In the genomic region with DNA sequence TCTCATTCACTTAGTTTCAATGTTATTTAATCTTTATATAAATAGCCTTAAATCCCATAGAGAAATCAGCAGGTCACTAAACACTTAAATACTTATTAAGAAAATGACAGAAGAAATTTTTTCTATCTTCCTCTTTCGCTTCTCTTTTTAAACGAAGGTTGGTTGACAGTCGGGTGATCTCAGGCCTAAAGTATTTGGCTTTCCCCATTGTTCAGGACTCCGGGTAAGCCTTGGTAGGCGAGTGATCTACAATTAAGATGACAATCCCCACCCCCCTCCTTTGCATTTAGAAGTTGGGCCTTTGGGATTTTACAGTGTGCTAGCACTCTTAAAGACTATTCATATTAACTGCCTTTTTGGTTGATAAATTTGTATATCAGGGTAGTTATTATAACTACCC, we compare ENCODE assay signal across 8 cellular contexts. TPM values are rescaled to one million over a fixed set of nuclear protein-coding genes. Genes with fewer than 3 reads are reported as not detected.
DNase-seq lines count a peak whose midpoint lies in the region; ATAC-seq and TF ChIP-seq lines count a peak whose summit lies in the region.

No MANE protein-coding gene starts in this region.

- H3K36me3 Mint-ChIP-seq in activated B cell treated with CpG ODN at 0.5 μM for 24 hours (ENCODE audit: low read depth): no peaks in the 10 kb centered on the region
- H3K36me3 Mint-ChIP-seq in activated T-cell treated with anti-CD3 and anti-CD28 coated beads, Interleukin-2, amount 50 U/mL, for 24 hours (ENCODE audit: low read depth): no peaks in the 10 kb centered on the region

- H3K23ac ChIP-seq in mesenchymal stem cell (ENCODE audit: low read length in 2 of 2): no peak overlapping the region

- peak overlapping the region; percentile 84 for H3K27ac ChIP-seq in mesenchymal stem cell (ENCODE audit: low read length, poor library complexity, severe bottlenecking)

- peak overlapping the region; percentile 63 for H3K27ac Mint-ChIP-seq in activated B cell treated with CpG ODN at 0.5 μM for 24 hours
- H3K27ac Mint-ChIP-seq in activated T-cell treated with anti-CD3 and anti-CD28 coated beads, Interleukin-2, amount 50 U/mL, for 24 hours: no peak overlapping the region

- no peak overlapping the region for H3K4ac ChIP-seq in mesenchymal stem cell (ENCODE audit: low read depth in 1 of 2, low read length in 2 of 2)

- no peaks in the 10 kb centered on the region for H3K36me3 ChIP-seq in mesenchymal stem cell (ENCODE audit: control insufficient read depth in 1 of 2, insufficient read depth in 2 of 2, low read depth in 1 of 2, low read length in 2 of 2)

- H2BK15ac ChIP-seq in mesenchymal stem cell (ENCODE audit: low read depth, poor library complexity, severe bottlenecking): no peak overlapping the region

- no CpG with 5 or more reads among the region's 5 CpGs for WGBS in mesenchymal stem cell

- CTCF ChIA-PET in activated B cell treated with CpG ODN at 0.5 μM for 24 hours (lab: Charles Lee): interaction anchor here (1.6 kb wide), 1 partner anchor 46 kb away, joined by 4 read pairs; no protein-coding TSS in a partner anchor

- TF ChIP-seq CTCF in activated B cell treated with CpG ODN at 0.5 μM for 24 hours (IDR thresholded peaks at IDR 0.05): no peak

- POLR2A ChIA-PET in activated B cell treated with CpG ODN at 0.5 μM for 24 hours (lab: Charles Lee): no interaction called here

- H3K18ac ChIP-seq in mesenchymal stem cell (ENCODE audit: low read depth in 1 of 2, low read length in 2 of 2): no peak overlapping the region

- peaks cover 23% of the 10 kb centered on the region for H3K4me1 Mint-ChIP-seq in activated B cell treated with CpG ODN at 0.5 μM for 24 hours
- no peaks in the 10 kb centered on the region for H3K4me1 Mint-ChIP-seq in activated T-cell treated with anti-CD3 and anti-CD28 coated beads, Interleukin-2, amount 50 U/mL, for 24 hours (ENCODE audit: low read depth)

- ATAC-seq in GM18909 (IDR thresholded peaks at IDR 0.05; ENCODE audit: poor library complexity, unreplicated experiment): peak; percentile 84
- peak; percentile 89 for ATAC-seq in HG03354 (IDR thresholded peaks at IDR 0.05; ENCODE audit: poor library complexity, severe bottlenecking, unreplicated experiment)
- peak; percentile 97 for ATAC-seq in activated B cell treated with CpG ODN at 0.5 μM for 24 hours (ENCODE audit: low read depth)

- intact Hi-C loops in activated B cell treated with CpG ODN at 0.5 μM for 24 hours (cut with micrococcal nuclease): loop anchor here (1.0 kb wide), 3 partner anchors 19 to 69 kb away; no protein-coding TSS in a partner anchor

- no peak overlapping the region for H2AK5ac ChIP-seq in mesenchymal stem cell (ENCODE audit: low read length, severe bottlenecking)

- no peak overlapping the region for H3K14ac ChIP-seq in mesenchymal stem cell (ENCODE audit: low read length in 2 of 2)

- H3K4me3 ChIP-seq in mesenchymal stem cell (ENCODE audit: insufficient read depth in 1 of 2, low read depth in 1 of 2, low read length in 2 of 2): no peak overlapping the region

- H2BK5ac ChIP-seq in mesenchymal stem cell (ENCODE audit: low read depth, low read length, poor library complexity, severe bottlenecking): no peak overlapping the region

- H4K8ac ChIP-seq in mesenchymal stem cell (ENCODE audit: low read length): no peak overlapping the region

- no peak overlapping the region for H3K4me3 Mint-ChIP-seq in activated B cell treated with CpG ODN at 0.5 μM for 24 hours
- no peak overlapping the region for H3K4me3 Mint-ChIP-seq in activated T-cell treated with anti-CD3 and anti-CD28 coated beads, Interleukin-2, amount 50 U/mL, for 24 hours

- H3K27me3 ChIP-seq in mesenchymal stem cell (ENCODE audit: control insufficient read depth in 1 of 2, insufficient read depth in 1 of 2, low read length in 2 of 2): no peaks in the 10 kb centered on the region

- peak overlapping the region; percentile 57 for H3K9ac ChIP-seq in mesenchymal stem cell (ENCODE audit: low read length)

- DNase-seq in activated B cell treated with CpG ODN at 0.5 μM for 24 hours (no peak), mesenchymal stem cell (peak; percentile 76), middle frontal gyrus (ENCODE audit: extremely low spot score, low spot score) (no peak), HuH-7 (ENCODE audit: low spot score) (no peak)
- no peak for DNase-seq in activated T-cell treated with anti-CD3 and anti-CD28 coated beads, Interleukin-2, amount 50 U/mL, for 24 hours
- DNase-seq in effector CD4-positive, alpha-beta T cell: no peak

- no peak overlapping the region for H2AFZ ChIP-seq in mesenchymal stem cell (ENCODE audit: low read depth, low read length)

- H3K9me3 ChIP-seq in mesenchymal stem cell (ENCODE audit: control insufficient read depth, low read length): no peaks in the 10 kb centered on the region

- peaks cover 6% of the 10 kb centered on the region for H3K4me1 ChIP-seq in mesenchymal stem cell (ENCODE audit: control insufficient read depth, insufficient read depth, low read depth, low read length)

- no peaks in the 10 kb centered on the region for H3K27me3 Mint-ChIP-seq in activated B cell treated with CpG ODN at 0.5 μM for 24 hours
- no peaks in the 10 kb centered on the region for H3K27me3 Mint-ChIP-seq in activated T-cell treated with anti-CD3 and anti-CD28 coated beads, Interleukin-2, amount 50 U/mL, for 24 hours

- H2BK120ac ChIP-seq in mesenchymal stem cell (ENCODE audit: low read depth, low read length): no peak overlapping the region

- no peaks in the 10 kb centered on the region for H3K9me3 Mint-ChIP-seq in activated B cell treated with CpG ODN at 0.5 μM for 24 hours
- H3K9me3 Mint-ChIP-seq in activated T-cell treated with anti-CD3 and anti-CD28 coated beads, Interleukin-2, amount 50 U/mL, for 24 hours: no peaks in the 10 kb centered on the region

- H3K79me1 ChIP-seq in mesenchymal stem cell (replicated peaks; ENCODE audit: low read length, poor library complexity, severe bottlenecking): peaks cover 3% of the 10 kb centered on the region

- no peak overlapping the region for H3K4me2 ChIP-seq in mesenchymal stem cell (ENCODE audit: low read length, poor library complexity, severe bottlenecking)

- no peak overlapping the region for H2BK12ac ChIP-seq in mesenchymal stem cell (ENCODE audit: low read length in 2 of 2)

- H4K91ac ChIP-seq in mesenchymal stem cell (ENCODE audit: low read length): no peak overlapping the region

RNA-seq across cellular contexts. Expression of a gene that starts 19.7 kb away (rescaled TPM):
- 52.2 and 53.5 TPM in 2 replicates for total RNA-seq in activated B cell treated with CpG ODN at 0.5 μM for 24 hours
- 14.5 TPM for polyA plus RNA-seq in mesenchymal stem cell (2013, experiment 1 of 2)
- 12.9 TPM for polyA plus RNA-seq in mesenchymal stem cell (2013, experiment 2 of 2)
